ENCODE assay signal across 1 cellular context in the genomic region with DNA sequence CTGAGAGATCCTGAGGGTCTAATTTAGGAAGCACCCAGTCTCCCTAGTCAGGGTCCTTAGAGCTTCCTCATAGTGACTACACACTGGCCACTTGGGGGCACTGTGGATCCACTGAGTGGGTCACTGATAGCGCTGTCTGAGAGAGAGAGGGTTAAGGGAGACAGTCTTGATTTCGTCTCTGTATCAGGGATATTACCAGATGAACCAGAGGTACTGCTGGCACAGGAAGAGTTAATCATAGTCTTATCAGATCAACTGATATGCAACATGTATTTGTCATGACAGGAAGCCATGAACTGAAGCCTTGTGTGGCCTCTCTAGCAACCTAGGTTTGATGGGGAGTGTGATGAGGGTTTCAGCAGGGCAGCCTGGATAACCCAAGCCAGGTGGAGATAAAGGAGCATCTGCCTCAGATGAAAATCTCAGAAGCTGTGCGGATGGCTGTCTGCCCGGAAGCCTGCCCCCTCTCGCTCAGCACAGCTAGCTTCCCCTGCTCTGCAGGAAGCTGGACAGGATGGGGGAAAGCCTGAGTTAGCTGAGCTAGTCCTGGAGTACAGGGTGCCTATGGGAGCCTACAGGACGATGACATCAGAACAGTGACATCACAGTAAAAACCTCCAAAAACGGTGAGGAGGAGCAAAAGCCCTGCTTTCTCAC.
TF ChIP-seq lines count a peak whose summit lies in the region.

No MANE protein-coding gene starts in this region.

TF ChIP-seq in HepG2, 621 proteins besides CTCF, POLR2A, EP300 and RAD21 (continued from another document):
- TF ChIP-seq, protein P1, sequence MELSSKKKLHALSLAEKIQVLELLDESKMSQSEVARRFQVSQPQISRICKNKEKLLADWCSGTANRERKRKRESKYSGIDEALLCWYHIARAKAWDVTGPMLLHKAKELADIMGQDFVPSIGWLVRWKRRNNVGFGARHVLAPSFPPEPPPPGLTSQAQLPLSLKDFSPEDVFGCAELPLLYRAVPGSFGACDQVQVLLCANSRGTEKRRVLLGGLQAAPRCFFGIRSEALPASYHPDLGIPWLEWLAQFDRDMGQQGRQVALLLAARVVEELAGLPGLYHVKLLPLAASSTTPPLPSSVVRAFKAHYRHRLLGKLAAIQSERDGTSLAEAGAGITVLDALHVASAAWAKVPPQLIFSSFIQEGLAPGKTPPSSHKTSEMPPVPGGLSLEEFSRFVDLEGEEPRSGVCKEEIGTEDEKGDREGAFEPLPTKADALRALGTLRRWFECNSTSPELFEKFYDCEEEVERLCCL (CRISPR knock-in tag; IDR thresholded peaks at IDR 0.05; ENCODE audit: borderline replicate concordance), result no peak
- TF ChIP-seq STAG1 (CRISPR knock-in tag; IDR thresholded peaks at IDR 0.05) (peak; percentile 43), SNAI1 (CRISPR knock-in tag; IDR thresholded peaks at IDR 0.05; ENCODE audit: borderline replicate concordance) (no peak), ZNF3 (CRISPR knock-in tag; IDR thresholded peaks at IDR 0.05) (no peak), JARID2 (CRISPR knock-in tag; IDR thresholded peaks at IDR 0.05; ENCODE audit: insufficient replicate concordance) (no peak), ZEB1 (IDR thresholded peaks at IDR 0.05; ENCODE audit: insufficient replicate concordance, low read depth) (no peak), CREB1 (IDR thresholded peaks at IDR 0.05) (0 out of 2 replicates have a peak, but pooled peaks have one; percentile 27), CREB1 (CRISPR knock-in tag; IDR thresholded peaks at IDR 0.05) (no peak)
- TF ChIP-seq, protein P2, sequence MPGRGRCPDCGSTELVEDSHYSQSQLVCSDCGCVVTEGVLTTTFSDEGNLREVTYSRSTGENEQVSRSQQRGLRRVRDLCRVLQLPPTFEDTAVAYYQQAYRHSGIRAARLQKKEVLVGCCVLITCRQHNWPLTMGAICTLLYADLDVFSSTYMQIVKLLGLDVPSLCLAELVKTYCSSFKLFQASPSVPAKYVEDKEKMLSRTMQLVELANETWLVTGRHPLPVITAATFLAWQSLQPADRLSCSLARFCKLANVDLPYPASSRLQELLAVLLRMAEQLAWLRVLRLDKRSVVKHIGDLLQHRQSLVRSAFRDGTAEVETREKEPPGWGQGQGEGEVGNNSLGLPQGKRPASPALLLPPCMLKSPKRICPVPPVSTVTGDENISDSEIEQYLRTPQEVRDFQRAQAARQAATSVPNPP (CRISPR knock-in tag; IDR thresholded peaks at IDR 0.05), result no peak
